In the genomic region with DNA sequence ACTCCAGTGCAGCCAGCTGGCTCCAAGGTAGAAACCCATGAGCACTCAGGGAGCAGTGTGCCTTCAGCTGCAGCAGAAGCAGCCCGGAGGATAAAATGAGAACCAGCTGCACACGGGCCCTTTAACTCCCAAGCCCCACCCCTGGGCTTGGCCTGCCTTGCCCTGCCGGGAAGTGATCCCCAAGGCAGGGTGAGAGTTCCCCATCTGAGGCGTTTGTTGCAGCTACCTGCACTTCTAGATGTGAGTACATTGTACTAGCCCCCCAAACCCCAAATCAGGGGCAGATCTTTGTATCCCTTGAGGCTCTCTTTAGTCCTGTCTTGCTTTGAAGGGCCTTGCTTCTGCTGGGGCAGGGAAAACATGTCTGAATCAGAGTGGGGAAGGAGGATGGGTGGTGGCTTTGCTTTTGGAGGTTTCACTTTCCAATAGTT, we compare ENCODE assay signal across 8 cellular contexts. TPM values are rescaled to one million over a fixed set of nuclear protein-coding genes. Genes with fewer than 3 reads are reported as not detected.
DNase-seq lines count a peak whose midpoint lies in the region; ATAC-seq, FAIRE-seq and TF ChIP-seq lines count a peak whose summit lies in the region.

A gene (plus strand): TSS at position 192 of the 431 bp plus-strand sequence. CDS start 10,088 bp downstream, outside the sequence.

- POLR2A ChIA-PET in CD8-positive, alpha-beta T cell (lab: Charles Lee), result interaction anchor here (0.9 to 7.3 kb wide), 6 partner anchors 12 to 120 kb away, joined by 3 to 89 read pairs (median 4); a partner anchor contains a TSS
- POLR2A ChIA-PET in SK-N-SH (lab: Yijun Ruan, JAX), result interaction anchor here (0.9 to 1.4 kb wide), 2 partner anchors 9 to 13 kb away, joined by 3 to 4 read pairs; no protein-coding TSS in a partner anchor
- POLR2A ChIA-PET in GM12878 (lab: Charles Lee), result interaction anchor here (0.6 to 5.5 kb wide), 13 partner anchors 8 to 173 kb away, joined by 3 to 40 read pairs (median 5); a partner anchor contains a TSS

- intact Hi-C loops in CD8-positive, alpha-beta T cell (cut with DNase I, micrococcal nuclease), result loop anchor here in 1 of 2 experiments (1.0 kb wide), 3 partner anchors 28 to 43 kb away; a partner anchor contains a TSS
- intact Hi-C loops in GM12878 (cut with micrococcal nuclease; ENCODE audit: unreplicated experiment), result loop anchor here (5.0 kb wide), 1 partner anchor 42 kb away; a partner anchor contains a TSS

- no peak for TF ChIP-seq CTCF in CD8-positive, alpha-beta T cell (IDR thresholded peaks at IDR 0.05)
- no peak for TF ChIP-seq CTCF in SK-N-SH (IDR thresholded peaks at IDR 0.05)
- no peak for TF ChIP-seq CTCF in GM12878 (IDR thresholded peaks at IDR 0.05 in 2 of 3, conservative IDR thresholded peaks at IDR 0.05 in 1 of 3; ENCODE audit: control insufficient read depth in 2 of 3, extremely low read depth in 1 of 3, insufficient read depth in 1 of 3, low read depth in 3 of 3, low read length in 3 of 3)

- peak in 5 of 7 experiments; percentile 35 to 64 (median 46) for DNase-seq in CD8-positive, alpha-beta T cell
- peak; percentile 72 for DNase-seq in SK-N-SH
- no peak for DNase-seq in GM12878 (ENCODE audit: low read depth, low spot score)
- peak; percentile 38 to 46 for DNase-seq in hippocampal formation (lab: John Stamatoyannopoulos, UW)

- no peaks in the 10 kb centered on the region for H3K9me3 ChIP-seq in CD8-positive, alpha-beta T cell (ENCODE audit: low read length)
- H3K9me3 ChIP-seq in SK-N-SH, result no peaks in the 10 kb centered on the region
- H3K9me3 ChIP-seq in GM12878 (replicated peaks; ENCODE audit: control insufficient read depth, insufficient read depth, low read length), result no peaks in the 10 kb centered on the region

- peaks cover 60% of the 10 kb centered on the region for H3F3A ChIP-seq in SK-N-SH (replicated peaks; ENCODE audit: insufficient read depth)

- H3K9ac ChIP-seq in SK-N-SH, result peak within 1 kb of the TSS; percentile 72
- H3K9ac ChIP-seq in GM12878 (ENCODE audit: control insufficient read depth, insufficient read depth, low read length), result peak within 1 kb of the TSS; percentile 91

- peak within 1 kb of the TSS; percentile 93 for H3K27ac Mint-ChIP-seq in CD8-positive, alpha-beta T cell

- H2AFZ ChIP-seq in SK-N-SH (ENCODE audit: low read depth) (no peak within 1 kb of the TSS), GM12878 (ENCODE audit: control insufficient read depth, low read depth, low read length) (peak within 1 kb of the TSS; percentile 18; the same call in 1 of the 2 replicates)

- H3K79me2 ChIP-seq in SK-N-SH (ENCODE audit: insufficient read depth) (peaks cover 80% of the 10 kb centered on the region), GM12878 (ENCODE audit: control insufficient read depth, insufficient read depth, low read length) (peaks cover 59% of the 10 kb centered on the region)

- H3K36me3 ChIP-seq in CD8-positive, alpha-beta T cell (ENCODE audit: insufficient read depth, low read length), result peaks cover 4% of the 10 kb centered on the region
- H3K36me3 ChIP-seq in SK-N-SH (replicated peaks in 1 of 2; ENCODE audit: control insufficient read depth in 1 of 2, insufficient read depth in 2 of 2, low read length in 1 of 2) (peaks cover 6 to 19% of the 10 kb centered on the region in 2 experiments), GM12878 (ENCODE audit: control insufficient read depth in 2 of 2, insufficient read depth in 2 of 2, low read length in 1 of 2) (peaks cover 0 to 2% of the 10 kb centered on the region in 2 experiments; a peak in 1 of 4 replicates)

- BruUV-seq in GM12878 (replicated peaks; lab: Mats Ljungman, UMichigan), result no TSS peak

- no peaks in the 10 kb centered on the region for H3K27me3 ChIP-seq in CD8-positive, alpha-beta T cell (ENCODE audit: insufficient read depth, low read length)
- H3K27me3 ChIP-seq in SK-N-SH (ENCODE audit: insufficient read depth), result no peaks in the 10 kb centered on the region
- H3K27me3 ChIP-seq in GM12878 (replicated peaks in 1 of 2; ENCODE audit: control insufficient read depth in 2 of 2, insufficient read depth in 2 of 2, low read length in 1 of 2), result no peaks in the 10 kb centered on the region

- peaks cover 68% of the 10 kb centered on the region for H3K4me1 Mint-ChIP-seq in CD8-positive, alpha-beta T cell (ENCODE audit: low read depth)

- no peaks in the 10 kb centered on the region for H3K9me3 Mint-ChIP-seq in CD8-positive, alpha-beta T cell

- 0% methylated on average over 3 of the region's 4 CpGs for WGBS in SK-N-SH (ENCODE audit: low lambda C conversion rate)
- whole genome bisulfite sequencing in GM12878 (ENCODE audit: insufficient coverage, insufficient replicate concordance, low lambda C conversion rate, missing lambda C conversion rate), result 1% methylated on average over 4 of the region's 4 CpGs

- no peak for TF ChIP-seq EP300 in SK-N-SH (IDR thresholded peaks at IDR 0.05; ENCODE audit: borderline replicate concordance in 1 of 2, low read depth in 1 of 2, low read length in 1 of 2)
- no peak for TF ChIP-seq EP300 in GM12878 (IDR thresholded peaks at IDR 0.05; ENCODE audit: borderline replicate concordance in 1 of 2, control insufficient read depth in 1 of 2, low read depth in 2 of 2, low read length in 2 of 2)

- no peak for FAIRE-seq in GM12878 (lab: Jason Lieb, UNC)

- H3K4me3 Mint-ChIP-seq in CD8-positive, alpha-beta T cell, result peak within 1 kb of the TSS; percentile 97

- no peaks in the 10 kb centered on the region for H3K9me2 ChIP-seq in SK-N-SH

- SMC1A ChIA-PET in GM12878 (lab: Charles Lee; ENCODE audit: uncharacterized antibody, unreplicated experiment), result interaction anchor here (1.0 to 7.8 kb wide), 4 partner anchors 9 to 29 kb away, joined by 3 to 48 read pairs (median 6); no protein-coding TSS in a partner anchor

- peaks cover 76% of the 10 kb centered on the region for H3K4me1 ChIP-seq in CD8-positive, alpha-beta T cell (ENCODE audit: insufficient read depth, low read length)
- H3K4me1 ChIP-seq in SK-N-SH (ENCODE audit: control insufficient read depth in 1 of 2, insufficient read depth in 2 of 2, low read depth in 1 of 2, low read length in 1 of 2), result peaks cover 32 to 36% of the 10 kb centered on the region in 2 experiments; a peak in 3 of 4 replicates
- H3K4me1 ChIP-seq in GM12878 (ENCODE audit: control insufficient read depth, insufficient read depth, low read length), result peaks cover 17% of the 10 kb centered on the region

- CTCF ChIA-PET in CD8-positive, alpha-beta T cell (lab: Charles Lee), result interaction anchor here (0.8 to 7.7 kb wide), 11 partner anchors 9 to 212 kb away, joined by 3 to 90 read pairs (median 4); a partner anchor contains a TSS
- CTCF ChIA-PET in SK-N-SH (lab: Yijun Ruan, JAX), result interaction anchor here (0.6 to 14.0 kb wide), 11 partner anchors 13 to 212 kb away, joined by 3 to 129 read pairs (median 5); a partner anchor contains a TSS
- CTCF ChIA-PET in GM12878 (lab: Yijun Ruan, JAX), result interaction anchor here (0.8 to 8.3 kb wide), 11 partner anchors 9 to 212 kb away, joined by 3 to 99 read pairs (median 4); a partner anchor contains a TSS

- H4K20me1 ChIP-seq in SK-N-SH (ENCODE audit: insufficient read depth), result no peaks in the 10 kb centered on the region
- 0 out of 2 replicates have a peak, but pooled peaks cover 3% of the 10 kb centered on the region for H4K20me1 ChIP-seq in GM12878 (ENCODE audit: control insufficient read depth, insufficient read depth)

- RAD21 ChIA-PET in GM12878 (lab: Charles Lee; ENCODE audit: unreplicated experiment), result interaction anchor here (1.0 to 7.9 kb wide), 8 partner anchors 9 to 142 kb away, joined by 3 to 51 read pairs (median 4); a partner anchor contains a TSS

- ATAC-seq in CD8-positive, alpha-beta T cell, result no peak
- ATAC-seq in HG03108 (IDR thresholded peaks at IDR 0.05; ENCODE audit: unreplicated experiment) (peak; percentile 25), GM12878 (peak; percentile 55), HG02678 (IDR thresholded peaks at IDR 0.05; ENCODE audit: unreplicated experiment) (no peak), HG02763 (IDR thresholded peaks at IDR 0.05; ENCODE audit: unreplicated experiment) (no peak)

- in situ Hi-C loops in GM12878 (cut with MboI), result no loop called here

- TF ChIP-seq POLR2A in GM12878 (IDR thresholded peaks at IDR 0.05; ENCODE audit: low read depth, low read length), result peak; percentile 32; the same call in 1 of the 2 replicates

- peak within 1 kb of the TSS; percentile 56 for H3K27ac ChIP-seq in CD8-positive, alpha-beta T cell (ENCODE audit: low read depth, low read length)
- H3K27ac ChIP-seq in SK-N-SH (ENCODE audit: low read depth in 2 of 2, low read length in 1 of 2) (peak within 1 kb of the TSS; percentile 74 to 97), GM12878 (ENCODE audit: control insufficient read depth, insufficient read depth) (peak within 1 kb of the TSS; percentile 91), skin epidermis (peak within 1 kb of the TSS; percentile 71 to 97 (median 91))

- 0 out of 2 replicates have a peak, but pooled peaks have one; percentile 17 for TF ChIP-seq RAD21 in SK-N-SH (IDR thresholded peaks at IDR 0.05; ENCODE audit: low read length)
- no peak for TF ChIP-seq RAD21 in GM12878 (IDR thresholded peaks at IDR 0.05; ENCODE audit: insufficient read depth, low read depth, low read length)

- H3K4me2 ChIP-seq in SK-N-SH (peak within 1 kb of the TSS; percentile 86), GM12878 (ENCODE audit: control insufficient read depth, insufficient read depth) (peak within 1 kb of the TSS; percentile 96)

- H3K27me3 Mint-ChIP-seq in CD8-positive, alpha-beta T cell (ENCODE audit: low read depth), result no peaks in the 10 kb centered on the region

- H3K36me3 Mint-ChIP-seq in CD8-positive, alpha-beta T cell, result peaks cover 38% of the 10 kb centered on the region

- H3K4me3 ChIP-seq in CD8-positive, alpha-beta T cell (ENCODE audit: low read depth, low read length), result peak within 1 kb of the TSS; percentile 85
- peak within 1 kb of the TSS; percentile 59 to 93 for H3K4me3 ChIP-seq in SK-N-SH (ENCODE audit: low read depth in 2 of 2, low read length in 1 of 2)
- peak within 1 kb of the TSS; percentile 94 for H3K4me3 ChIP-seq in GM12878
- H3K4me3 ChIP-seq in skin epidermis, result peak within 1 kb of the TSS; percentile 41 to 68 (median 55)

RNA-seq across cellular contexts. Expression of the gene that starts here (rescaled TPM):
- total RNA-seq in CD8-positive, alpha-beta T cell, result 10 to 100 TPM; 74.2 to 81.1 TPM
- 198 and 222 TPM in 2 replicates for polyA plus RNA-seq in SK-N-SH (2012; rRNA removed)
- polyA plus RNA-seq in SK-N-SH (2012; cell fraction: cytosol; rRNA removed), result 70.0 and 100 TPM in 2 replicates
- 460 and 509 TPM in 2 replicates for polyA plus RNA-seq in SK-N-SH (2012; cell fraction: nucleus; rRNA removed)
- total RNA-seq in GM12878 (2013; cell fraction: nucleolus; rRNA removed), result 84.4 and 84.6 TPM in 2 replicates
- total RNA-seq in GM12878 (2014; rRNA removed), result 60.2 and 67.9 TPM in 2 replicates
- 28.1 and 28.9 TPM in 2 replicates for total RNA-seq in GM12878 (2014; rRNA removed; fragmentation: Illumina TruSeq; extraction: Trizol)
- 62.5 and 62.7 TPM in 2 replicates for total RNA-seq in GM12878 (2021)
- 32.9 TPM for polyA plus RNA-seq in GM12878 (2011; ENCODE audit: low read depth)
- polyA plus RNA-seq in GM12878 (2011; rRNA removed), result 26.8 and 74.2 TPM in 2 replicates
- 59.9 and 79.0 TPM in 2 replicates for polyA plus RNA-seq in GM12878 (2011; cell fraction: cytosol; rRNA removed)
- polyA plus RNA-seq in GM12878 (2011; cell fraction: nucleus; rRNA removed), result 152 and 155 TPM in 2 replicates
- polyA plus RNA-seq in GM12878 (2012), result 54.3 and 57.3 TPM in 2 replicates
- polyA plus RNA-seq in GM12878 (2014; fragmentation: Illumina TruSeq; extraction: Trizol), result 18.5 and 37.3 TPM in 2 replicates
- 1 to 10 TPM in 1 of 2 experiments, under 1 TPM in 1; 0.98 to 1.2 TPM for polyA plus RNA-seq in GM12878 (2014; fragmentation: Nextera tagmentation; extraction: Ambion mirVana)
- 46.7 and 56.9 TPM in 2 replicates for polyA plus RNA-seq in GM12878 (2014; rRNA removed)
- 10 to 100 TPM; 63.5 to 64.6 TPM for polyA plus RNA-seq in GM12878 (2016; fragmentation: Nextera tagmentation; extraction: Ambion mirVana)
- polyA minus RNA-seq in GM12878 (2011; rRNA and poly(A)+ RNA removed), result 183 and 191 TPM in 2 replicates
- 59.3 and 71.4 TPM in 2 replicates for polyA minus RNA-seq in GM12878 (2011; cell fraction: cytosol; rRNA and poly(A)+ RNA removed)
- polyA minus RNA-seq in GM12878 (2011; cell fraction: nucleus; rRNA and poly(A)+ RNA removed), result 47.4 and 71.8 TPM in 2 replicates

Comparison
In these comparisons a context has a peak if more than half of its experiments do, and no peak if none do; other contexts are left out.
1. ATAC-seq: peak in HG03108 (single experiment) and GM12878 (single experiment); none in CD8-positive, alpha-beta T cell (single experiment), HG02678 (single experiment) and HG02763 (single experiment).
2. Peak in every context shown above with its lines, with median percentiles within 50 percentile points of each other: H3K27ac ChIP-seq and H3K4me3 ChIP-seq.